In the genomic region with DNA sequence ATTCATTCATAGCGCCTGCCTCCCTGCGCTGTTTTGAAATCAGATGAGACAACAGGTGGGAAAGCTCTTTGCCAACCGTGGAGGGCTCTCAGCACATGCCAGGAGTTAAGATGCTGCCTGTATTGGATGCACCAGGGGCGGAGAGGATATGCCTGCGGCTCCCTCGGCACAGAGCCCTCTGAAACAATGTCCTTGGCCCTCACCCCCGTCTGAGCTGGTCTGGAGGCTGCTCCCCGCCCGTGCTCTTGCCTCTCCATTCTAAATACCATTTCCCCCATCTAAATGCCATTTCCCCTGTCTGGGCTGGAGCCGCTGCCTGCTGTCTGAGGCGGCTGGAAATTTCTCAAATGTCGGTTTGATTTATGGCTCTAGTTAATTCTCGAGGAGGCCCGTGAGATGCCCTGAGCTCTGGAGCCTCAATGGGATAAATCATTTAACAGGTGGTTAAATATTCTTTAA, we compare ENCODE assay signal across 17 cellular contexts. TPM values are rescaled to one million over a fixed set of nuclear protein-coding genes. Genes with fewer than 3 reads are reported as not detected.
DNase-seq lines count a peak whose midpoint lies in the region; ATAC-seq and TF ChIP-seq lines count a peak whose summit lies in the region.
"Had no signal": no experiment of that assay in that cellular context is flagged by ENCODE, and none has a peak within 500 bp of the region (broad histone marks: within the 10 kb centered on the region; RNA-seq: fewer than 3 reads in every experiment).

No MANE protein-coding gene starts in this region.

- H4K8ac ChIP-seq in H9 (replicated peaks; ENCODE audit: insufficient read length, low read depth, low read length): no peak overlapping the region

- no peak overlapping the region for H3K14ac ChIP-seq in H9 (ENCODE audit: insufficient read depth, low read length)

- H3K18ac ChIP-seq in H9 (ENCODE audit: insufficient read length, low read depth, low read length): no peak overlapping the region

- H4K91ac ChIP-seq in H9 (ENCODE audit: insufficient read length, low read depth, low read length): no peak overlapping the region

- H3K27me3 Mint-ChIP-seq in stimulated activated naive B cell treated with anti-CD40 and anti-IgM and Interleukin-4, amounts not matched to agents 10 μg/mL and 1 μg/mL and 100 μg/mL, for 72 hours: peaks cover 49 to 75% of the 10 kb centered on the region in 2 donors
- peaks cover 5% of the 10 kb centered on the region for H3K27me3 Mint-ChIP-seq in H9 (ENCODE audit: low read depth)
- peaks cover 27 to 79% of the 10 kb centered on the region in 2 donors for H3K27me3 Mint-ChIP-seq in effector memory CD8-positive, alpha-beta T cell

- H3K27ac ChIP-seq in H9 (ENCODE audit: insufficient read length, low read depth, low read length): no peak overlapping the region
- H3K27ac ChIP-seq: BLaER1 had no signal

- H3K4me1 Mint-ChIP-seq in stimulated activated naive B cell treated with anti-CD40 and anti-IgM and Interleukin-4, amounts not matched to agents 10 μg/mL and 1 μg/mL and 100 μg/mL, for 72 hours: peaks cover 12 to 21% of the 10 kb centered on the region in 2 donors
- peaks cover 26 to 28% of the 10 kb centered on the region in 2 experiments for H3K4me1 Mint-ChIP-seq in H9
- peaks cover 30 to 37% of the 10 kb centered on the region in 2 donors for H3K4me1 Mint-ChIP-seq in effector memory CD8-positive, alpha-beta T cell (ENCODE audit: low read depth in 2 of 2)

- H3K36me3 Mint-ChIP-seq in stimulated activated naive B cell treated with anti-CD40 and anti-IgM and Interleukin-4, amounts not matched to agents 10 μg/mL and 1 μg/mL and 100 μg/mL, for 72 hours: no peaks in the 10 kb centered on the region
- no peaks in the 10 kb centered on the region for H3K36me3 Mint-ChIP-seq in H9 (ENCODE audit: insufficient read depth in 1 of 3, low read depth in 3 of 3)
- peaks cover 7% of the 10 kb centered on the region for H3K36me3 Mint-ChIP-seq in effector memory CD8-positive, alpha-beta T cell (ENCODE audit: insufficient read depth)
- H3K36me3 Mint-ChIP-seq: naive thymus-derived CD8-positive, alpha-beta T cell had no signal

- DNase-seq in COR-L47 (lab: John Stamatoyannopoulos, UW) (peak; percentile 51), LHCN-M2 (ENCODE audit: low read depth) (peak; percentile 28), NCI-H510A (lab: John Stamatoyannopoulos, UW) (peak; percentile 55), kidney glomerular epithelial cell (lab: John Stamatoyannopoulos, UW) (peak; percentile 11), H9 (no peak)
- no peak for DNase-seq in stimulated activated naive B cell treated with anti-CD40 and anti-IgM and Interleukin-4, amounts not matched to agents 10 μg/mL and 1 μg/mL and 100 μg/mL, for 72 hours
- DNase-seq in stimulated activated naive CD4-positive, alpha-beta T cell (lab: John Stamatoyannopoulos, UW): no peak
- no peak for DNase-seq in effector memory CD8-positive, alpha-beta T cell
- DNase-seq: glutamatergic neuron; left colon; naive thymus-derived CD8-positive, alpha-beta T cell; PC-3; small intestine; T-helper 1 cell had no signal

- H4K20me1 ChIP-seq in H9 (ENCODE audit: control insufficient read depth, insufficient read depth, insufficient read length): no peaks in the 10 kb centered on the region

- H3K23ac ChIP-seq in H9 (ENCODE audit: insufficient read length, low read depth, low read length): no peak overlapping the region

- no peaks in the 10 kb centered on the region for H3K79me2 ChIP-seq in H9 (ENCODE audit: insufficient read depth, low read length)

- no peak overlapping the region for H3K56ac ChIP-seq in H9 (ENCODE audit: insufficient read length, low read depth, low read length)

- H3T11ph ChIP-seq in H9 (ENCODE audit: low read length): no peak overlapping the region

- no peak overlapping the region for H3K4ac ChIP-seq in H9 (ENCODE audit: low read depth, low read length)

- H2BK20ac ChIP-seq in H9 (ENCODE audit: low read depth, low read length, poor library complexity, severe bottlenecking): no peak overlapping the region

- no peak for TF ChIP-seq CTCF in H9 (conservative IDR thresholded peaks at IDR 0.05)

- H3K9ac ChIP-seq in H9 (ENCODE audit: extremely low read depth, insufficient read length, low read length): no peak overlapping the region
- H3K9ac ChIP-seq: BLaER1 had no signal

- no peaks in the 10 kb centered on the region for H3K9me3 Mint-ChIP-seq in stimulated activated naive B cell treated with anti-CD40 and anti-IgM and Interleukin-4, amounts not matched to agents 10 μg/mL and 1 μg/mL and 100 μg/mL, for 72 hours
- no peaks in the 10 kb centered on the region for H3K9me3 Mint-ChIP-seq in H9
- no peaks in the 10 kb centered on the region for H3K9me3 Mint-ChIP-seq in effector memory CD8-positive, alpha-beta T cell
- H3K9me3 Mint-ChIP-seq: naive thymus-derived CD8-positive, alpha-beta T cell had no signal

- H4K5ac ChIP-seq in H9 (ENCODE audit: insufficient read length, low read depth, low read length): no peak overlapping the region

- no peaks in the 10 kb centered on the region for H3K79me1 ChIP-seq in H9 (ENCODE audit: insufficient read depth, low read depth, low read length, poor library complexity, severe bottlenecking)

- H2BK15ac ChIP-seq in H9 (ENCODE audit: low read depth, low read length): no peak overlapping the region

- H3K4me1 ChIP-seq in H9 (ENCODE audit: insufficient read depth, low read length): no peaks in the 10 kb centered on the region

- H2BK5ac ChIP-seq in H9 (ENCODE audit: insufficient read length, low read length): no peak overlapping the region

- WGBS in H9 (ENCODE audit: extremely low coverage, insufficient read length, low lambda C conversion rate): no CpG with 5 or more reads among the region's 14 CpGs

- H3K27ac Mint-ChIP-seq in stimulated activated naive B cell treated with anti-CD40 and anti-IgM and Interleukin-4, amounts not matched to agents 10 μg/mL and 1 μg/mL and 100 μg/mL, for 72 hours: no peak overlapping the region
- peak overlapping the region in 1 of 3 experiments; percentile 79; a peak in 2 of 7 replicates for H3K27ac Mint-ChIP-seq in H9
- no peak overlapping the region for H3K27ac Mint-ChIP-seq in effector memory CD8-positive, alpha-beta T cell

- H2BK12ac ChIP-seq in H9 (ENCODE audit: insufficient read length, low read depth, low read length): no peak overlapping the region

- H2BK120ac ChIP-seq in H9 (ENCODE audit: low read depth, low read length, poor library complexity, severe bottlenecking): no peak overlapping the region

- no peaks in the 10 kb centered on the region for H3K23me2 ChIP-seq in H9 (ENCODE audit: insufficient read length, low read depth, low read length, poor library complexity, severe bottlenecking)

- no peak overlapping the region for H3K4me3 Mint-ChIP-seq in stimulated activated naive B cell treated with anti-CD40 and anti-IgM and Interleukin-4, amounts not matched to agents 10 μg/mL and 1 μg/mL and 100 μg/mL, for 72 hours
- H3K4me3 Mint-ChIP-seq in H9: no peak overlapping the region; a peak in 1 of 5 replicates
- H3K4me3 Mint-ChIP-seq in effector memory CD8-positive, alpha-beta T cell: no peak overlapping the region

- ATAC-seq in stimulated activated naive B cell treated with anti-CD40 and anti-IgM and Interleukin-4, amounts not matched to agents 10 μg/mL and 1 μg/mL and 100 μg/mL, for 72 hours (replicated peaks): no peak
- ATAC-seq in effector memory CD8-positive, alpha-beta T cell (replicated peaks): no peak
- ATAC-seq: left colon; naive thymus-derived CD8-positive, alpha-beta T cell; PC-3 had no signal

- no peak overlapping the region for H2AK5ac ChIP-seq in H9 (ENCODE audit: insufficient read length, low read length)

- H3K27me3 ChIP-seq in H9 (ENCODE audit: insufficient read depth, low read length): no peaks in the 10 kb centered on the region

- H3K9me3 ChIP-seq in H9 (ENCODE audit: control insufficient read depth, low read depth, low read length): no peaks in the 10 kb centered on the region
- H3K9me3 ChIP-seq: BLaER1, HAP-1 had no signal

- no peak overlapping the region for H2AFZ ChIP-seq in H9 (ENCODE audit: low read length)

- H3K4me2 ChIP-seq in H9 (ENCODE audit: insufficient read depth, insufficient read length, low read length): no peak overlapping the region
- H3K4me2 ChIP-seq: BLaER1 had no signal

RNA-seq across cellular contexts. Expression of a gene that starts 50.8 kb away (rescaled TPM):
- total RNA-seq in LHCN-M2 (2014; rRNA removed) (not detected in 2 replicates), H9 (2021) (not detected in 2 replicates)
- polyA plus RNA-seq in LHCN-M2 (2012): not detected
- total RNA-seq: left colon; MCF 10A; naive thymus-derived CD8-positive, alpha-beta T cell; PC-3 had no signal
- polyA plus RNA-seq: naive thymus-derived CD8-positive, alpha-beta T cell had no signal

Comparison
In these comparisons a context has a peak if more than half of its experiments do, and no peak if none do; other contexts are left out.
1. DNase-seq: peak in COR-L47 (single experiment), LHCN-M2 (single experiment), NCI-H510A (single experiment) and kidney glomerular epithelial cell (single experiment); none in stimulated activated naive B cell treated with anti-CD40 and anti-IgM and Interleukin-4, amounts not matched to agents 10 μg/mL and 1 μg/mL and 100 μg/mL, for 72 hours (single experiment), H9 (single experiment), stimulated activated naive CD4-positive, alpha-beta T cell (0 of 6) and effector memory CD8-positive, alpha-beta T cell (0 of 3).